Comparison of ENCODE assay signal across 13 cellular contexts in genomic region chr13:113937497-113938140, GRCh38.
"Had no signal": no experiment of that assay in that cellular context is flagged by ENCODE, and none has a peak within 500 bp of the region (broad histone marks: within the 10 kb centered on the region; RNA-seq: fewer than 3 reads in every experiment).

No MANE protein-coding gene starts in this region.

- H3K4me3 ChIP-seq: smooth muscle cell, transverse colon had no signal

- ATAC-seq: esophagus mucosa; right cardiac atrium; stimulated activated effector memory CD8-positive, alpha-beta T cell treated with anti-CD3 and anti-CD28 coated beads, Interleukin-12 subunit alpha, Interleukin-12 subunit beta, amount 100 ng/mL, for 72 hours; WTC11 had no signal

- DNase-seq: activated CD4-positive, alpha-beta T cell treated with anti-CD3 and anti-CD28 coated beads for 48 hours; activated naive CD4-positive, alpha-beta T cell treated with anti-CD3 and anti-CD28 coated beads for 36 hours; central memory CD4-positive, alpha-beta T cell; cortex of kidney; hypothalamus; right cardiac atrium; substantia nigra; transverse colon had no signal

- H3K9me3 Mint-ChIP-seq: activated naive CD4-positive, alpha-beta T cell treated with anti-CD3 and anti-CD28 coated beads for 36 hours; stimulated activated effector memory CD8-positive, alpha-beta T cell treated with anti-CD3 and anti-CD28 coated beads, Interleukin-12 subunit alpha, Interleukin-12 subunit beta, amount 100 ng/mL, for 72 hours; WTC11 had no signal

- H2AFZ ChIP-seq: parathyroid adenoma had no signal

- H3K27ac Mint-ChIP-seq: activated naive CD4-positive, alpha-beta T cell treated with anti-CD3 and anti-CD28 coated beads for 36 hours; WTC11 had no signal

- H3K4me2 ChIP-seq: smooth muscle cell had no signal

- H3K4me3 Mint-ChIP-seq: activated naive CD4-positive, alpha-beta T cell treated with anti-CD3 and anti-CD28 coated beads for 36 hours; stimulated activated effector memory CD8-positive, alpha-beta T cell treated with anti-CD3 and anti-CD28 coated beads, Interleukin-12 subunit alpha, Interleukin-12 subunit beta, amount 100 ng/mL, for 72 hours; WTC11 had no signal

- H3K36me3 ChIP-seq: transverse colon had no signal

- H3K4me1 Mint-ChIP-seq: stimulated activated effector memory CD8-positive, alpha-beta T cell treated with anti-CD3 and anti-CD28 coated beads, Interleukin-12 subunit alpha, Interleukin-12 subunit beta, amount 100 ng/mL, for 72 hours had no signal

- H3K27ac ChIP-seq: parathyroid adenoma, transverse colon had no signal

- H3K9me3 ChIP-seq: transverse colon had no signal

- H3K36me3 Mint-ChIP-seq: WTC11 had no signal

- H3K79me2 ChIP-seq: parathyroid adenoma had no signal

- H3K4me1 ChIP-seq: parathyroid adenoma had no signal
